ENCODE assay signal across 1 cellular context in the genomic region with DNA sequence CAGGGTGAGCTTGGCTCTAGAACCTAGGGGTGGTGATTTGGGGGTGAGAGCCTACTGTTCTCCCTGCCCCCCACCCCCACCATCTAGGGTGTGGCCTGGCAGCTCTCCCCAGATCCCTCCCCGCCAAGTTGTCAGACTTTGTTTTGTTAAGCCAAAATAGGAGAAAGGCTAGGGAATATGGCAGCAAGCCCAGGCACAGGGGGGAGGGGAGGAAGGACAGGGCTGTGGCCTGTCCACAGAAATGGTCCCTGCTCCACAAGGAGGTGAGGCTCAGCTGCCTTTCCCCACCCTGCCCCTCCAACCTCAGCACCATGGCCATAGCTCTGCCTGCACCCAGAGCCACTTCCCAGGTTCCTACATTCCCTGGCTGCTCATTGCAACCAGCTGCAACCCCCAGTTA.
TF ChIP-seq lines count a peak whose summit lies in the region.

No MANE protein-coding gene starts in this region.

TF ChIP-seq in IMR-90, 13 proteins besides CTCF, POLR2A, EP300 and RAD21:
- TF ChIP-seq FOS (IDR thresholded peaks at IDR 0.05; ENCODE audit: low read depth, low read length) (no peak), MAFK (IDR thresholded peaks at IDR 0.05; ENCODE audit: low read depth, low read length) (no peak), MXI1 (IDR thresholded peaks at IDR 0.05; ENCODE audit: borderline replicate concordance, low read depth, low read length) (no peak), CEBPB (IDR thresholded peaks at IDR 0.05; ENCODE audit: low read depth, low read length) (no peak), BHLHE40 (IDR thresholded peaks at IDR 0.05; ENCODE audit: low read depth, low read length) (no peak), RFX5 (IDR thresholded peaks at IDR 0.05; ENCODE audit: low read depth, low read length) (no peak), SMC3 (IDR thresholded peaks at IDR 0.05; ENCODE audit: low read depth, low read length) (no peak), ELK1 (IDR thresholded peaks at IDR 0.05; ENCODE audit: borderline replicate concordance, low read depth, low read length) (no peak), MAZ (IDR thresholded peaks at IDR 0.05; ENCODE audit: borderline replicate concordance, low read depth, low read length) (no peak), RCOR1 (IDR thresholded peaks at IDR 0.05; ENCODE audit: insufficient replicate concordance, low read length) (no peak), CHD1 (IDR thresholded peaks at IDR 0.05; ENCODE audit: low read depth, low read length) (no peak), NFE2L2 (IDR thresholded peaks at IDR 0.05; ENCODE audit: low read depth, low read length) (no peak)
- TF ChIP-seq, protein P1, sequence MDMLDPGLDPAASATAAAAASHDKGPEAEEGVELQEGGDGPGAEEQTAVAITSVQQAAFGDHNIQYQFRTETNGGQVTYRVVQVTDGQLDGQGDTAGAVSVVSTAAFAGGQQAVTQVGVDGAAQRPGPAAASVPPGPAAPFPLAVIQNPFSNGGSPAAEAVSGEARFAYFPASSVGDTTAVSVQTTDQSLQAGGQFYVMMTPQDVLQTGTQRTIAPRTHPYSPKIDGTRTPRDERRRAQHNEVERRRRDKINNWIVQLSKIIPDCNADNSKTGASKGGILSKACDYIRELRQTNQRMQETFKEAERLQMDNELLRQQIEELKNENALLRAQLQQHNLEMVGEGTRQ (IDR thresholded peaks at IDR 0.05; ENCODE audit: low read depth, low read length), result no peak
